ENCODE assay signal across 1 cellular context in the genomic region with DNA sequence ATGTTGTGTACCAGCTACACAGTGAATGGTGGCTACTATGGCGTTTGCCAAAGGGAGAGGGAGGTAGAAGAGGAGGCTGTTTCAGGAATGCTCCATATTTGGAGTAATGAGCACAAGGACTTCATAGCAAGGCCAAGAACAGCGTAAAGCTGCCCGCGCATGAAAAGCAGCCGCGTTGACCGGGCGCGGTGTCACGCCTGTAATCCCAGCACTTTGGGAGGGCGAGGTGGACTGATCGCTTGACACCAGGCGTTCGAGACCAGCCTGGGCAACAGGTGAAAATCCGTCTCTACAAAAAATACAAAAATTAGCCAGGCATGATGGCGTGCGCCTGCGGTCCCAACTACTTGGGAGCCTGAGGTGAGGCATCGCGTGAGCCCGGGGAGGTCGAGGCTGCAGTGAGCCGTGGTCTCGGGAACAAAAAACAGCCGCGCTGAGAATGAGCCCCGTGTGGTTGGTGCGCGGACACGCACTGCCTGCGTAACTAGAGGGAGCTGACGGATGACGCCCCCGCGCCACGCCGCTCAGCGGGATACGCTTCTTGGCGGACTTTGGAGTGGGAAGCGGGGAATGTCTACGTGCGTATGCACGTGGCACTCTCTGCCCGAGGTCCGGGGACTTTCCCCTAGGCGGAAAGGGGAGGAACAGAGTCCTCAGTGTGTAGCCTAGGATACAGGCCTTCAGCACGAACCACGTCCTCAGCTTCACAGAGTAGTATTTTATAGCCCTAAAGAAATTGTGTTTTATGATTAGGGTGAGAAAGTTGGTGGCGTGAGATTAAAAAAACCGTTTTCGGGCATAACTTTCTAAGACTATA.
A peak's percentile ranks its signal among the peaks of the same experiment; 100 is the strongest.
TF ChIP-seq lines count a peak whose summit lies in the region.

A gene (minus strand): TSS at position 693 of the 817 bp plus-strand sequence.

TF ChIP-seq in HEK293, 187 proteins besides CTCF, POLR2A, EP300 and RAD21 (continued from another document and continues in another):
- TF ChIP-seq, protein P1, sequence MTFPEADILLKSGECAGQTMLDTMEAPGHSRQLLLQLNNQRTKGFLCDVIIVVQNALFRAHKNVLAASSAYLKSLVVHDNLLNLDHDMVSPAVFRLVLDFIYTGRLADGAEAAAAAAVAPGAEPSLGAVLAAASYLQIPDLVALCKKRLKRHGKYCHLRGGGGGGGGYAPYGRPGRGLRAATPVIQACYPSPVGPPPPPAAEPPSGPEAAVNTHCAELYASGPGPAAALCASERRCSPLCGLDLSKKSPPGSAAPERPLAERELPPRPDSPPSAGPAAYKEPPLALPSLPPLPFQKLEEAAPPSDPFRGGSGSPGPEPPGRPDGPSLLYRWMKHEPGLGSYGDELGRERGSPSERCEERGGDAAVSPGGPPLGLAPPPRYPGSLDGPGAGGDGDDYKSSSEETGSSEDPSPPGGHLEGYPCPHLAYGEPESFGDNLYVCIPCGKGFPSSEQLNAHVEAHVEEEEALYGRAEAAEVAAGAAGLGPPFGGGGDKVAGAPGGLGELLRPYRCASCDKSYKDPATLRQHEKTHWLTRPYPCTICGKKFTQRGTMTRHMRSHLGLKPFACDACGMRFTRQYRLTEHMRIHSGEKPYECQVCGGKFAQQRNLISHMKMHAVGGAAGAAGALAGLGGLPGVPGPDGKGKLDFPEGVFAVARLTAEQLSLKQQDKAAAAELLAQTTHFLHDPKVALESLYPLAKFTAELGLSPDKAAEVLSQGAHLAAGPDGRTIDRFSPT (tag by site-specific recombination; IDR thresholded peaks at IDR 0.05) = peak; percentile 86
- TF ChIP-seq HOXD13 (CRISPR knock-in tag; IDR thresholded peaks at IDR 0.05; ENCODE audit: borderline replicate concordance) (no peak), PRDM1 (tag by site-specific recombination; IDR thresholded peaks at IDR 0.05) (peak; percentile 89), ZNF561 (tag by site-specific recombination; IDR thresholded peaks at IDR 0.05; ENCODE audit: borderline replicate concordance) (peak; percentile 34; the same call in 1 of the 2 replicates), ZNF433 (tag by site-specific recombination; IDR thresholded peaks at IDR 0.05; ENCODE audit: low read depth) (no peak), ZNF426 (tag by site-specific recombination; IDR thresholded peaks at IDR 0.05) (no peak), ZNF529 (tag by site-specific recombination; IDR thresholded peaks at IDR 0.05; ENCODE audit: insufficient replicate concordance) (no peak), ZNF324 (tag by site-specific recombination; IDR thresholded peaks at IDR 0.05) (peak; percentile 84), ZNF132 (tag by site-specific recombination; IDR thresholded peaks at IDR 0.05; ENCODE audit: borderline replicate concordance) (no peak), ZNF837 (tag by site-specific recombination; IDR thresholded peaks at IDR 0.05) (no peak), ZNF121 (tag by site-specific recombination; IDR thresholded peaks at IDR 0.05) (no peak), ZBTB7A (tag by site-specific recombination; IDR thresholded peaks at IDR 0.05; ENCODE audit: low read depth) (0 out of 2 replicates have a peak, but pooled peaks have one; percentile 67), GLIS1 (tag by site-specific recombination; IDR thresholded peaks at IDR 0.05) (peak; percentile 86), EGR2 (tag by site-specific recombination; IDR thresholded peaks at IDR 0.05; ENCODE audit: low read depth) (peak; percentile 77), ZNF654 (tag by site-specific recombination; IDR thresholded peaks at IDR 0.05; ENCODE audit: low read depth) (no peak), ZNF785 (tag by site-specific recombination; IDR thresholded peaks at IDR 0.05) (peak; percentile 73; the same call in 1 of the 2 replicates), TCF7L2 (IDR thresholded peaks at IDR 0.05; ENCODE audit: borderline replicate concordance, low read depth, low read length) (no peak), ZSCAN16 (tag by site-specific recombination; IDR thresholded peaks at IDR 0.05) (0 out of 2 replicates have a peak, but pooled peaks have one; percentile 49), ZNF10 (tag by site-specific recombination; IDR thresholded peaks at IDR 0.05) (0 out of 2 replicates have a peak, but pooled peaks have one; percentile 62), ZNF221 (tag by site-specific recombination; IDR thresholded peaks at IDR 0.05; ENCODE audit: borderline replicate concordance) (no peak), ZNF776 (tag by site-specific recombination; IDR thresholded peaks at IDR 0.05; ENCODE audit: borderline replicate concordance) (no peak), REPIN1 (tag by site-specific recombination; IDR thresholded peaks at IDR 0.05; ENCODE audit: low read depth) (0 out of 2 replicates have a peak, but pooled peaks have one; percentile 58), ZNF416 (tag by site-specific recombination; IDR thresholded peaks at IDR 0.05) (no peak)
- TF ChIP-seq, protein P2, sequence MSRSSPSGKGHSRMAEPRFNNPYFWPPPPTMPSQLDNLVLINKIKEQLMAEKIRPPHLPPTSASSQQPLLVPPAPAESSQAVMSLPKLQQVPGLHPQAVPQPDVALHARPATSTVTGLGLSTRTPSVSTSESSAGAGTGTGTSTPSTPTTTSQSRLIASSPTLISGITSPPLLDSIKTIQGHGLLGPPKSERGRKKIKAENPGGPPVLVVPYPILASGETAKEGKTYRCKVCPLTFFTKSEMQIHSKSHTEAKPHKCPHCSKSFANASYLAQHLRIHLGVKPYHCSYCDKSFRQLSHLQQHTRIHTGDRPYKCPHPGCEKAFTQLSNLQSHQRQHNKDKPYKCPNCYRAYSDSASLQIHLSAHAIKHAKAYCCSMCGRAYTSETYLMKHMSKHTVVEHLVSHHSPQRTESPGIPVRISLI (tag by site-specific recombination; IDR thresholded peaks at IDR 0.05) = no peak
- TF ChIP-seq, protein P3, sequence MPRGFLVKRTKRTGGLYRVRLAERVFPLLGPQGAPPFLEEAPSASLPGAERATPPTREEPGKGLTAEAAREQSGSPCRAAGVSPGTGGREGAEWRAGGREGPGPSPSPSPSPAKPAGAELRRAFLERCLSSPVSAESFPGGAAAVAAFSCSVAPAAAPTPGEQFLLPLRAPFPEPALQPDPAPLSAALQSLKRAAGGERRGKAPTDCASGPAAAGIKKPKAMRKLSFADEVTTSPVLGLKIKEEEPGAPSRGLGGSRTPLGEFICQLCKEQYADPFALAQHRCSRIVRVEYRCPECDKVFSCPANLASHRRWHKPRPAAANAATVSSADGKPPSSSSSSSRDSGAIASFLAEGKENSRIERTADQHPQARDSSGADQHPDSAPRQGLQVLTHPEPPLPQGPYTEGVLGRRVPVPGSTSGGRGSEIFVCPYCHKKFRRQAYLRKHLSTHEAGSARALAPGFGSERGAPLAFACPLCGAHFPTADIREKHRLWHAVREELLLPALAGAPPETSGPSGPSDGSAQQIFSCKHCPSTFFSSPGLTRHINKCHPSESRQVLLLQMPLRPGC (tag by site-specific recombination; IDR thresholded peaks at IDR 0.05) = peak; percentile 80
- TF ChIP-seq, protein P4, sequence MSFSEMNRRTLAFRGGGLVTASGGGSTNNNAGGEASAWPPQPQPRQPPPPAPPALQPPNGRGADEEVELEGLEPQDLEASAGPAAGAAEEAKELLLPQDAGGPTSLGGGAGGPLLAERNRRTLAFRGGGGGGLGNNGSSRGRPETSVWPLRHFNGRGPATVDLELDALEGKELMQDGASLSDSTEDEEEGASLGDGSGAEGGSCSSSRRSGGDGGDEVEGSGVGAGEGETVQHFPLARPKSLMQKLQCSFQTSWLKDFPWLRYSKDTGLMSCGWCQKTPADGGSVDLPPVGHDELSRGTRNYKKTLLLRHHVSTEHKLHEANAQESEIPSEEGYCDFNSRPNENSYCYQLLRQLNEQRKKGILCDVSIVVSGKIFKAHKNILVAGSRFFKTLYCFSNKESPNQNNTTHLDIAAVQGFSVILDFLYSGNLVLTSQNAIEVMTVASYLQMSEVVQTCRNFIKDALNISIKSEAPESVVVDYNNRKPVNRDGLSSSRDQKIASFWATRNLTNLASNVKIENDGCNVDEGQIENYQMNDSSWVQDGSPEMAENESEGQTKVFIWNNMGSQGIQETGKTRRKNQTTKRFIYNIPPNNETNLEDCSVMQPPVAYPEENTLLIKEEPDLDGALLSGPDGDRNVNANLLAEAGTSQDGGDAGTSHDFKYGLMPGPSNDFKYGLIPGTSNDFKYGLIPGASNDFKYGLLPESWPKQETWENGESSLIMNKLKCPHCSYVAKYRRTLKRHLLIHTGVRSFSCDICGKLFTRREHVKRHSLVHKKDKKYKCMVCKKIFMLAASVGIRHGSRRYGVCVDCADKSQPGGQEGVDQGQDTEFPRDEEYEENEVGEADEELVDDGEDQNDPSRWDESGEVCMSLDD (tag by site-specific recombination; IDR thresholded peaks at IDR 0.05) = peak; percentile 89
- TF ChIP-seq, protein P5, sequence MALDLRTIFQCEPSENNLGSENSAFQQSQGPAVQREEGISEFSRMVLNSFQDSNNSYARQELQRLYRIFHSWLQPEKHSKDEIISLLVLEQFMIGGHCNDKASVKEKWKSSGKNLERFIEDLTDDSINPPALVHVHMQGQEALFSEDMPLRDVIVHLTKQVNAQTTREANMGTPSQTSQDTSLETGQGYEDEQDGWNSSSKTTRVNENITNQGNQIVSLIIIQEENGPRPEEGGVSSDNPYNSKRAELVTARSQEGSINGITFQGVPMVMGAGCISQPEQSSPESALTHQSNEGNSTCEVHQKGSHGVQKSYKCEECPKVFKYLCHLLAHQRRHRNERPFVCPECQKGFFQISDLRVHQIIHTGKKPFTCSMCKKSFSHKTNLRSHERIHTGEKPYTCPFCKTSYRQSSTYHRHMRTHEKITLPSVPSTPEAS (tag by site-specific recombination; IDR thresholded peaks at IDR 0.05) = no peak
- TF ChIP-seq, protein P6, sequence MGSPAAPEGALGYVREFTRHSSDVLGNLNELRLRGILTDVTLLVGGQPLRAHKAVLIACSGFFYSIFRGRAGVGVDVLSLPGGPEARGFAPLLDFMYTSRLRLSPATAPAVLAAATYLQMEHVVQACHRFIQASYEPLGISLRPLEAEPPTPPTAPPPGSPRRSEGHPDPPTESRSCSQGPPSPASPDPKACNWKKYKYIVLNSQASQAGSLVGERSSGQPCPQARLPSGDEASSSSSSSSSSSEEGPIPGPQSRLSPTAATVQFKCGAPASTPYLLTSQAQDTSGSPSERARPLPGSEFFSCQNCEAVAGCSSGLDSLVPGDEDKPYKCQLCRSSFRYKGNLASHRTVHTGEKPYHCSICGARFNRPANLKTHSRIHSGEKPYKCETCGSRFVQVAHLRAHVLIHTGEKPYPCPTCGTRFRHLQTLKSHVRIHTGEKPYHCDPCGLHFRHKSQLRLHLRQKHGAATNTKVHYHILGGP (tag by site-specific recombination; IDR thresholded peaks at IDR 0.05) = no peak
- TF ChIP-seq, protein P7, sequence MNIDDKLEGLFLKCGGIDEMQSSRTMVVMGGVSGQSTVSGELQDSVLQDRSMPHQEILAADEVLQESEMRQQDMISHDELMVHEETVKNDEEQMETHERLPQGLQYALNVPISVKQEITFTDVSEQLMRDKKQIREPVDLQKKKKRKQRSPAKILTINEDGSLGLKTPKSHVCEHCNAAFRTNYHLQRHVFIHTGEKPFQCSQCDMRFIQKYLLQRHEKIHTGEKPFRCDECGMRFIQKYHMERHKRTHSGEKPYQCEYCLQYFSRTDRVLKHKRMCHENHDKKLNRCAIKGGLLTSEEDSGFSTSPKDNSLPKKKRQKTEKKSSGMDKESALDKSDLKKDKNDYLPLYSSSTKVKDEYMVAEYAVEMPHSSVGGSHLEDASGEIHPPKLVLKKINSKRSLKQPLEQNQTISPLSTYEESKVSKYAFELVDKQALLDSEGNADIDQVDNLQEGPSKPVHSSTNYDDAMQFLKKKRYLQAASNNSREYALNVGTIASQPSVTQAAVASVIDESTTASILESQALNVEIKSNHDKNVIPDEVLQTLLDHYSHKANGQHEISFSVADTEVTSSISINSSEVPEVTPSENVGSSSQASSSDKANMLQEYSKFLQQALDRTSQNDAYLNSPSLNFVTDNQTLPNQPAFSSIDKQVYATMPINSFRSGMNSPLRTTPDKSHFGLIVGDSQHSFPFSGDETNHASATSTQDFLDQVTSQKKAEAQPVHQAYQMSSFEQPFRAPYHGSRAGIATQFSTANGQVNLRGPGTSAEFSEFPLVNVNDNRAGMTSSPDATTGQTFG (tag by site-specific recombination; IDR thresholded peaks at IDR 0.05; ENCODE audit: borderline replicate concordance) = no peak
- TF ChIP-seq, protein P8, sequence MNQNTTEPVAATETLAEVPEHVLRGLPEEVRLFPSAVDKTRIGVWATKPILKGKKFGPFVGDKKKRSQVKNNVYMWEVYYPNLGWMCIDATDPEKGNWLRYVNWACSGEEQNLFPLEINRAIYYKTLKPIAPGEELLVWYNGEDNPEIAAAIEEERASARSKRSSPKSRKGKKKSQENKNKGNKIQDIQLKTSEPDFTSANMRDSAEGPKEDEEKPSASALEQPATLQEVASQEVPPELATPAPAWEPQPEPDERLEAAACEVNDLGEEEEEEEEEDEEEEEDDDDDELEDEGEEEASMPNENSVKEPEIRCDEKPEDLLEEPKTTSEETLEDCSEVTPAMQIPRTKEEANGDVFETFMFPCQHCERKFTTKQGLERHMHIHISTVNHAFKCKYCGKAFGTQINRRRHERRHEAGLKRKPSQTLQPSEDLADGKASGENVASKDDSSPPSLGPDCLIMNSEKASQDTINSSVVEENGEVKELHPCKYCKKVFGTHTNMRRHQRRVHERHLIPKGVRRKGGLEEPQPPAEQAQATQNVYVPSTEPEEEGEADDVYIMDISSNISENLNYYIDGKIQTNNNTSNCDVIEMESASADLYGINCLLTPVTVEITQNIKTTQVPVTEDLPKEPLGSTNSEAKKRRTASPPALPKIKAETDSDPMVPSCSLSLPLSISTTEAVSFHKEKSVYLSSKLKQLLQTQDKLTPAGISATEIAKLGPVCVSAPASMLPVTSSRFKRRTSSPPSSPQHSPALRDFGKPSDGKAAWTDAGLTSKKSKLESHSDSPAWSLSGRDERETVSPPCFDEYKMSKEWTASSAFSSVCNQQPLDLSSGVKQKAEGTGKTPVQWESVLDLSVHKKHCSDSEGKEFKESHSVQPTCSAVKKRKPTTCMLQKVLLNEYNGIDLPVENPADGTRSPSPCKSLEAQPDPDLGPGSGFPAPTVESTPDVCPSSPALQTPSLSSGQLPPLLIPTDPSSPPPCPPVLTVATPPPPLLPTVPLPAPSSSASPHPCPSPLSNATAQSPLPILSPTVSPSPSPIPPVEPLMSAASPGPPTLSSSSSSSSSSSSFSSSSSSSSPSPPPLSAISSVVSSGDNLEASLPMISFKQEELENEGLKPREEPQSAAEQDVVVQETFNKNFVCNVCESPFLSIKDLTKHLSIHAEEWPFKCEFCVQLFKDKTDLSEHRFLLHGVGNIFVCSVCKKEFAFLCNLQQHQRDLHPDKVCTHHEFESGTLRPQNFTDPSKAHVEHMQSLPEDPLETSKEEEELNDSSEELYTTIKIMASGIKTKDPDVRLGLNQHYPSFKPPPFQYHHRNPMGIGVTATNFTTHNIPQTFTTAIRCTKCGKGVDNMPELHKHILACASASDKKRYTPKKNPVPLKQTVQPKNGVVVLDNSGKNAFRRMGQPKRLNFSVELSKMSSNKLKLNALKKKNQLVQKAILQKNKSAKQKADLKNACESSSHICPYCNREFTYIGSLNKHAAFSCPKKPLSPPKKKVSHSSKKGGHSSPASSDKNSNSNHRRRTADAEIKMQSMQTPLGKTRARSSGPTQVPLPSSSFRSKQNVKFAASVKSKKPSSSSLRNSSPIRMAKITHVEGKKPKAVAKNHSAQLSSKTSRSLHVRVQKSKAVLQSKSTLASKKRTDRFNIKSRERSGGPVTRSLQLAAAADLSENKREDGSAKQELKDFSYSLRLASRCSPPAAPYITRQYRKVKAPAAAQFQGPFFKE (tag by site-specific recombination; IDR thresholded peaks at IDR 0.05; ENCODE audit: borderline replicate concordance) = no peak
